1 cellular context compared by ENCODE assay signal in genomic region chr1:25817840-25818501, GRCh38.
TF ChIP-seq lines count a peak whose summit lies in the region.

No MANE protein-coding gene starts in this region.

TF ChIP-seq in IMR-90, 13 proteins besides CTCF, POLR2A, EP300 and RAD21:
- TF ChIP-seq RFX5 (IDR thresholded peaks at IDR 0.05; ENCODE audit: low read depth, low read length), result no peak
- TF ChIP-seq SMC3 (IDR thresholded peaks at IDR 0.05; ENCODE audit: low read depth, low read length), result no peak
- TF ChIP-seq MAZ (IDR thresholded peaks at IDR 0.05; ENCODE audit: borderline replicate concordance, low read depth, low read length), result no peak
- TF ChIP-seq BHLHE40 (IDR thresholded peaks at IDR 0.05; ENCODE audit: low read depth, low read length), result no peak
- TF ChIP-seq CEBPB (IDR thresholded peaks at IDR 0.05; ENCODE audit: low read depth, low read length), result no peak
- TF ChIP-seq MXI1 (IDR thresholded peaks at IDR 0.05; ENCODE audit: borderline replicate concordance, low read depth, low read length), result no peak
- no peak for TF ChIP-seq CHD1 (IDR thresholded peaks at IDR 0.05; ENCODE audit: low read depth, low read length)
- TF ChIP-seq RCOR1 (IDR thresholded peaks at IDR 0.05; ENCODE audit: insufficient replicate concordance, low read length), result no peak
- TF ChIP-seq ELK1 (IDR thresholded peaks at IDR 0.05; ENCODE audit: borderline replicate concordance, low read depth, low read length), result no peak
- no peak for TF ChIP-seq USF2 (IDR thresholded peaks at IDR 0.05; ENCODE audit: low read depth, low read length)
- TF ChIP-seq MAFK (IDR thresholded peaks at IDR 0.05; ENCODE audit: low read depth, low read length), result no peak
- no peak for TF ChIP-seq FOS (IDR thresholded peaks at IDR 0.05; ENCODE audit: low read depth, low read length)
- no peak for TF ChIP-seq NFE2L2 (IDR thresholded peaks at IDR 0.05; ENCODE audit: low read depth, low read length)
